Comparison of ENCODE assay signal across 1 cellular context in genomic region chr12:76763746-76764675, GRCh38.
A peak's percentile ranks its signal among the peaks of the same experiment; 100 is the strongest.
TF ChIP-seq lines count a peak whose summit lies in the region.

ZDHHC17 (plus strand) TSS chr12:76764115; CDS start chr12:76764237, 122 bp downstream.

TF ChIP-seq in K562, 482 proteins besides CTCF, POLR2A, EP300 and RAD21 (continued from another document and continues in another):
- TF ChIP-seq, protein P1, sequence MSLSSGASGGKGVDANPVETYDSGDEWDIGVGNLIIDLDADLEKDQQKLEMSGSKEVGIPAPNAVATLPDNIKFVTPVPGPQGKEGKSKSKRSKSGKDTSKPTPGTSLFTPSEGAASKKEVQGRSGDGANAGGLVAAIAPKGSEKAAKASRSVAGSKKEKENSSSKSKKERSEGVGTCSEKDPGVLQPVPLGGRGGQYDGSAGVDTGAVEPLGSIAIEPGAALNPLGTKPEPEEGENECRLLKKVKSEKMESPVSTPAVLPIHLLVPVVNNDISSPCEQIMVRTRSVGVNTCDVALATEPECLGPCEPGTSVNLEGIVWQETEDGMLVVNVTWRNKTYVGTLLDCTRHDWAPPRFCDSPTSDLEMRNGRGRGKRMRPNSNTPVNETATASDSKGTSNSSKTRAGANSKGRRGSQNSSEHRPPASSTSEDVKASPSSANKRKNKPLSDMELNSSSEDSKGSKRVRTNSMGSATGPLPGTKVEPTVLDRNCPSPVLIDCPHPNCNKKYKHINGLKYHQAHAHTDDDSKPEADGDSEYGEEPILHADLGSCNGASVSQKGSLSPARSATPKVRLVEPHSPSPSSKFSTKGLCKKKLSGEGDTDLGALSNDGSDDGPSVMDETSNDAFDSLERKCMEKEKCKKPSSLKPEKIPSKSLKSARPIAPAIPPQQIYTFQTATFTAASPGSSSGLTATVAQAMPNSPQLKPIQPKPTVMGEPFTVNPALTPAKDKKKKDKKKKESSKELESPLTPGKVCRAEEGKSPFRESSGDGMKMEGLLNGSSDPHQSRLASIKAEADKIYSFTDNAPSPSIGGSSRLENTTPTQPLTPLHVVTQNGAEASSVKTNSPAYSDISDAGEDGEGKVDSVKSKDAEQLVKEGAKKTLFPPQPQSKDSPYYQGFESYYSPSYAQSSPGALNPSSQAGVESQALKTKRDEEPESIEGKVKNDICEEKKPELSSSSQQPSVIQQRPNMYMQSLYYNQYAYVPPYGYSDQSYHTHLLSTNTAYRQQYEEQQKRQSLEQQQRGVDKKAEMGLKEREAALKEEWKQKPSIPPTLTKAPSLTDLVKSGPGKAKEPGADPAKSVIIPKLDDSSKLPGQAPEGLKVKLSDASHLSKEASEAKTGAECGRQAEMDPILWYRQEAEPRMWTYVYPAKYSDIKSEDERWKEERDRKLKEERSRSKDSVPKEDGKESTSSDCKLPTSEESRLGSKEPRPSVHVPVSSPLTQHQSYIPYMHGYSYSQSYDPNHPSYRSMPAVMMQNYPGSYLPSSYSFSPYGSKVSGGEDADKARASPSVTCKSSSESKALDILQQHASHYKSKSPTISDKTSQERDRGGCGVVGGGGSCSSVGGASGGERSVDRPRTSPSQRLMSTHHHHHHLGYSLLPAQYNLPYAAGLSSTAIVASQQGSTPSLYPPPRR (CRISPR knock-in tag; IDR thresholded peaks at IDR 0.05; ENCODE audit: borderline replicate concordance) = no peak
- peak; percentile 60; the same call in 1 of the 2 replicates for TF ChIP-seq ZBTB2 (IDR thresholded peaks at IDR 0.05)
- TF ChIP-seq PHF8 (IDR thresholded peaks at IDR 0.05; ENCODE audit: borderline replicate concordance, low read length) = peak; percentile 94
- 0 out of 2 replicates have a peak, but pooled peaks have one; percentile 25 for TF ChIP-seq SPI1 (IDR thresholded peaks at IDR 0.05; ENCODE audit: borderline replicate concordance, low read depth, low read length)
- TF ChIP-seq ERF (CRISPR knock-in tag; IDR thresholded peaks at IDR 0.05) = 0 out of 2 replicates have a peak, but pooled peaks have one; percentile 31
- TF ChIP-seq PRMT5 (CRISPR knock-in tag; IDR thresholded peaks at IDR 0.05) = no peak
- no peak for TF ChIP-seq ARID2 (IDR thresholded peaks at IDR 0.05)
- no peak for TF ChIP-seq CBX5 (IDR thresholded peaks at IDR 0.05; ENCODE audit: borderline replicate concordance, low read depth)
- TF ChIP-seq, protein P2, sequence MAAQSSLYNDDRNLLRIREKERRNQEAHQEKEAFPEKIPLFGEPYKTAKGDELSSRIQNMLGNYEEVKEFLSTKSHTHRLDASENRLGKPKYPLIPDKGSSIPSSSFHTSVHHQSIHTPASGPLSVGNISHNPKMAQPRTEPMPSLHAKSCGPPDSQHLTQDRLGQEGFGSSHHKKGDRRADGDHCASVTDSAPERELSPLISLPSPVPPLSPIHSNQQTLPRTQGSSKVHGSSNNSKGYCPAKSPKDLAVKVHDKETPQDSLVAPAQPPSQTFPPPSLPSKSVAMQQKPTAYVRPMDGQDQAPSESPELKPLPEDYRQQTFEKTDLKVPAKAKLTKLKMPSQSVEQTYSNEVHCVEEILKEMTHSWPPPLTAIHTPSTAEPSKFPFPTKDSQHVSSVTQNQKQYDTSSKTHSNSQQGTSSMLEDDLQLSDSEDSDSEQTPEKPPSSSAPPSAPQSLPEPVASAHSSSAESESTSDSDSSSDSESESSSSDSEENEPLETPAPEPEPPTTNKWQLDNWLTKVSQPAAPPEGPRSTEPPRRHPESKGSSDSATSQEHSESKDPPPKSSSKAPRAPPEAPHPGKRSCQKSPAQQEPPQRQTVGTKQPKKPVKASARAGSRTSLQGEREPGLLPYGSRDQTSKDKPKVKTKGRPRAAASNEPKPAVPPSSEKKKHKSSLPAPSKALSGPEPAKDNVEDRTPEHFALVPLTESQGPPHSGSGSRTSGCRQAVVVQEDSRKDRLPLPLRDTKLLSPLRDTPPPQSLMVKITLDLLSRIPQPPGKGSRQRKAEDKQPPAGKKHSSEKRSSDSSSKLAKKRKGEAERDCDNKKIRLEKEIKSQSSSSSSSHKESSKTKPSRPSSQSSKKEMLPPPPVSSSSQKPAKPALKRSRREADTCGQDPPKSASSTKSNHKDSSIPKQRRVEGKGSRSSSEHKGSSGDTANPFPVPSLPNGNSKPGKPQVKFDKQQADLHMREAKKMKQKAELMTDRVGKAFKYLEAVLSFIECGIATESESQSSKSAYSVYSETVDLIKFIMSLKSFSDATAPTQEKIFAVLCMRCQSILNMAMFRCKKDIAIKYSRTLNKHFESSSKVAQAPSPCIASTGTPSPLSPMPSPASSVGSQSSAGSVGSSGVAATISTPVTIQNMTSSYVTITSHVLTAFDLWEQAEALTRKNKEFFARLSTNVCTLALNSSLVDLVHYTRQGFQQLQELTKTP (IDR thresholded peaks at IDR 0.05; ENCODE audit: low read depth in 1 of 2, partially characterized antibody in 2 of 2) = peak in 1 of 2 experiments; percentile 58
- TF ChIP-seq KAT8 (IDR thresholded peaks at IDR 0.05; ENCODE audit: low read depth) = no peak
- TF ChIP-seq ZBED1 (IDR thresholded peaks at IDR 0.05) = peak; percentile 51; the same call in 1 of the 2 replicates
- TF ChIP-seq SRF (CRISPR knock-in tag; IDR thresholded peaks at IDR 0.05) = no peak
- TF ChIP-seq ARNT (IDR thresholded peaks at IDR 0.05) = no peak
- TF ChIP-seq PTBP1 (IDR thresholded peaks at IDR 0.05; ENCODE audit: low read depth, low read length) = no peak
- no peak for TF ChIP-seq TCF15 (CRISPR knock-in tag; IDR thresholded peaks at IDR 0.05)
- peak in 1 of 2 experiments; percentile 98; a peak in 2 of 4 replicates for TF ChIP-seq ZNF639 (CRISPR knock-in tag; conservative IDR thresholded peaks at IDR 0.05 in 1 of 2, IDR thresholded peaks at IDR 0.05 in 1 of 2)
- TF ChIP-seq, protein P3, sequence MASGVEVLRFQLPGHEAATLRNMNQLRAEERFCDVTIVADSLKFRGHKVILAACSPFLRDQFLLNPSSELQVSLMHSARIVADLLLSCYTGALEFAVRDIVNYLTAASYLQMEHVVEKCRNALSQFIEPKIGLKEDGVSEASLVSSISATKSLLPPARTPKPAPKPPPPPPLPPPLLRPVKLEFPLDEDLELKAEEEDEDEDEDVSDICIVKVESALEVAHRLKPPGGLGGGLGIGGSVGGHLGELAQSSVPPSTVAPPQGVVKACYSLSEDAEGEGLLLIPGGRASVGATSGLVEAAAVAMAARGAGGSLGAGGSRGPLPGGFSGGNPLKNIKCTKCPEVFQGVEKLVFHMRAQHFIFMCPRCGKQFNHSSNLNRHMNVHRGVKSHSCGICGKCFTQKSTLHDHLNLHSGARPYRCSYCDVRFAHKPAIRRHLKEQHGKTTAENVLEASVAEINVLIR (CRISPR knock-in tag; IDR thresholded peaks at IDR 0.05) = no peak
- TF ChIP-seq PHTF2 (CRISPR knock-in tag; IDR thresholded peaks at IDR 0.05) = no peak
- no peak for TF ChIP-seq ESRRA (IDR thresholded peaks at IDR 0.05; ENCODE audit: borderline replicate concordance, low read depth)
- TF ChIP-seq TSC22D4 (tag; IDR thresholded peaks at IDR 0.05) = no peak
- 0 out of 2 replicates have a peak, but pooled peaks have one; percentile 38 for TF ChIP-seq NR2C2 (CRISPR knock-in tag; IDR thresholded peaks at IDR 0.05)
- TF ChIP-seq NR2C2 (tag; IDR thresholded peaks at IDR 0.05) = peak; percentile 78
- TF ChIP-seq PCBP1 (IDR thresholded peaks at IDR 0.05; ENCODE audit: low read depth, low read length, poor library complexity, severe bottlenecking) = peak; percentile 95
- TF ChIP-seq ZNF766 (CRISPR knock-in tag; conservative IDR thresholded peaks at IDR 0.05) = no peak
- no peak for TF ChIP-seq BHLHE40 (IDR thresholded peaks at IDR 0.05; ENCODE audit: low read length)
- TF ChIP-seq ELK1 (CRISPR knock-in tag; IDR thresholded peaks at IDR 0.05) = no peak
- no peak for TF ChIP-seq ZC3H11A (IDR thresholded peaks at IDR 0.05; ENCODE audit: low read depth, low read length)
- TF ChIP-seq ZNF217 (CRISPR knock-in tag; IDR thresholded peaks at IDR 0.05) = no peak
- no peak; the same call in 1 of the 2 replicates for TF ChIP-seq ATF4 (CRISPR knock-in tag; IDR thresholded peaks at IDR 0.05)
- TF ChIP-seq GABPB1 (CRISPR knock-in tag; IDR thresholded peaks at IDR 0.05) = peak; percentile 70
- peak; percentile 31; the same call in 1 of the 2 replicates for TF ChIP-seq DPF2 (IDR thresholded peaks at IDR 0.05)
- peak; percentile 16; the same call in 1 of the 2 replicates for TF ChIP-seq GABPA (tag; conservative IDR thresholded peaks at IDR 0.05; ENCODE audit: low read depth)
- no peak for TF ChIP-seq RBM22 (IDR thresholded peaks at IDR 0.05; ENCODE audit: low read depth, low read length, poor library complexity, severe bottlenecking)
- TF ChIP-seq NR2F6 (CRISPR knock-in tag; IDR thresholded peaks at IDR 0.05) = no peak
- no peak for TF ChIP-seq ZNF592 (IDR thresholded peaks at IDR 0.05)
- TF ChIP-seq CBFA2T2 (conservative IDR thresholded peaks at IDR 0.05) = no peak
- TF ChIP-seq CHCHD3 (CRISPR knock-in tag; IDR thresholded peaks at IDR 0.05) = no peak
- no peak for TF ChIP-seq USF2 (CRISPR knock-in tag; IDR thresholded peaks at IDR 0.05)
- no peak for TF ChIP-seq RFX7 (CRISPR knock-in tag; IDR thresholded peaks at IDR 0.05)
